In genomic region chr17:56125830-56126819, GRCh38 we compare ENCODE assay signal across 8 cellular contexts. TPM values are rescaled to one million over a fixed set of nuclear protein-coding genes. Genes with fewer than 3 reads are reported as not detected.
DNase-seq lines count a peak whose midpoint lies in the region; ATAC-seq and TF ChIP-seq lines count a peak whose summit lies in the region.

No MANE protein-coding gene starts in this region.

- TF ChIP-seq EP300 in stomach (IDR thresholded peaks at IDR 0.05), result no peak

- TF ChIP-seq RAD21 in liver (IDR thresholded peaks at IDR 0.05), result peak; percentile 84 to 89

- no peaks in the 10 kb centered on the region for H3K36me3 ChIP-seq in adipocyte (ENCODE audit: control insufficient read depth, insufficient read depth, low read length, severe bottlenecking)
- H3K36me3 ChIP-seq in liver (ENCODE audit: control insufficient read depth in 4 of 4, insufficient read depth in 3 of 4, low read depth in 1 of 4, low read length in 3 of 4), result no peaks in the 10 kb centered on the region
- no peaks in the 10 kb centered on the region for H3K36me3 ChIP-seq in stomach

- no peak for TF ChIP-seq POLR2A in stomach (IDR thresholded peaks at IDR 0.05)

- ATAC-seq in activated naive CD8-positive, alpha-beta T cell treated with anti-CD3 and anti-CD28 coated beads, Interleukin-2, amount 50 U/mL, for 24 hours, result no peak
- ATAC-seq in HG02970 (IDR thresholded peaks at IDR 0.05; ENCODE audit: low FRiP score, unreplicated experiment) (no peak), HG03039 (IDR thresholded peaks at IDR 0.05; ENCODE audit: unreplicated experiment) (no peak)

- no peaks in the 10 kb centered on the region for H3K4me1 Mint-ChIP-seq in activated naive CD8-positive, alpha-beta T cell treated with anti-CD3 and anti-CD28 coated beads, Interleukin-2, amount 50 U/mL, for 24 hours

- intact Hi-C loops in stomach (cut with DNase I; ENCODE audit: low total_unique reads), result no loop called here

- H3K9ac ChIP-seq in adipocyte (ENCODE audit: low read length) (no peak overlapping the region), liver (ENCODE audit: low read depth in 1 of 2, low read length in 2 of 2) (no peak overlapping the region)

- peak; percentile 24 for TF ChIP-seq CTCF in GM10266 (IDR thresholded peaks at IDR 0.05; ENCODE audit: control insufficient read depth, insufficient read depth, low read depth, missing control alignments)
- peak; percentile 56 for TF ChIP-seq CTCF in liver (IDR thresholded peaks at IDR 0.05; ENCODE audit: low read depth, low read length, missing input control)
- peak in 1 of 7 experiments; percentile 24 for TF ChIP-seq CTCF in stomach (IDR thresholded peaks at IDR 0.05)

- no peak overlapping the region for H3K27ac Mint-ChIP-seq in activated naive CD8-positive, alpha-beta T cell treated with anti-CD3 and anti-CD28 coated beads, Interleukin-2, amount 50 U/mL, for 24 hours

- no peaks in the 10 kb centered on the region for H3K36me3 Mint-ChIP-seq in activated naive CD8-positive, alpha-beta T cell treated with anti-CD3 and anti-CD28 coated beads, Interleukin-2, amount 50 U/mL, for 24 hours (ENCODE audit: low read depth)

- no peaks in the 10 kb centered on the region for H3K9me3 Mint-ChIP-seq in activated naive CD8-positive, alpha-beta T cell treated with anti-CD3 and anti-CD28 coated beads, Interleukin-2, amount 50 U/mL, for 24 hours

- H3K9me3 ChIP-seq in adipocyte (ENCODE audit: control insufficient read depth, low read length), result no peaks in the 10 kb centered on the region
- no peaks in the 10 kb centered on the region for H3K9me3 ChIP-seq in liver (ENCODE audit: control insufficient read depth in 4 of 4, low read length in 3 of 4)
- no peaks in the 10 kb centered on the region for H3K9me3 ChIP-seq in stomach

- H3K27me3 ChIP-seq in adipocyte (replicated peaks; ENCODE audit: control insufficient read depth, insufficient read depth, low read length) (no peaks in the 10 kb centered on the region), liver (ENCODE audit: control insufficient read depth in 4 of 4, insufficient read depth in 4 of 4, low read length in 3 of 4) (no peaks in the 10 kb centered on the region), stomach (no peaks in the 10 kb centered on the region)

- DNase-seq in GM10266 (ENCODE audit: extremely low spot score) (no peak), M059J (ENCODE audit: low read depth) (peak; percentile 89), adipocyte (ENCODE audit: low read depth) (peak; percentile 82), stomach (no peak)
- no peak for DNase-seq in activated naive CD8-positive, alpha-beta T cell treated with anti-CD3 and anti-CD28 coated beads, Interleukin-2, amount 50 U/mL, for 24 hours

- WGBS in liver, result 54% methylated on average over 14 of the region's 14 CpGs
- 54 to 61% (median 57%) methylated on average over 14 of the region's 14 CpGs for WGBS in stomach, 5 donors

- H3K27ac ChIP-seq in liver (ENCODE audit: low read depth in 1 of 2, low read length in 2 of 2), result no peak overlapping the region
- H3K27ac ChIP-seq in stomach, result no peak overlapping the region

- H3K4me3 Mint-ChIP-seq in activated naive CD8-positive, alpha-beta T cell treated with anti-CD3 and anti-CD28 coated beads, Interleukin-2, amount 50 U/mL, for 24 hours, result no peak overlapping the region

- H3K4me3 ChIP-seq in adipocyte (ENCODE audit: low read length) (no peak overlapping the region), liver (ENCODE audit: low read depth in 1 of 3, low read length in 3 of 3) (no peak overlapping the region), stomach (no peak overlapping the region)

- H3K27me3 Mint-ChIP-seq in activated naive CD8-positive, alpha-beta T cell treated with anti-CD3 and anti-CD28 coated beads, Interleukin-2, amount 50 U/mL, for 24 hours, result no peaks in the 10 kb centered on the region

- H3K4me1 ChIP-seq in adipocyte (ENCODE audit: control insufficient read depth, insufficient read depth, low read length), result peaks cover 20% of the 10 kb centered on the region
- H3K4me1 ChIP-seq in liver (ENCODE audit: control insufficient read depth in 4 of 4, insufficient read depth in 4 of 4, low read length in 3 of 4), result peaks cover 0 to 3% (median 0%) of the 10 kb centered on the region in 4 donors
- peaks cover 0 to 16% (median 0%) of the 10 kb centered on the region in 4 donors for H3K4me1 ChIP-seq in stomach

TF ChIP-seq in liver, 16 proteins besides CTCF, POLR2A, EP300 and RAD21:
- TF ChIP-seq HNF4G (IDR thresholded peaks at IDR 0.05) (no peak), HNF4A (conservative IDR thresholded peaks at IDR 0.05) (no peak), JUND (IDR thresholded peaks at IDR 0.05) (no peak), GABPA (IDR thresholded peaks at IDR 0.05 in 1 of 2, conservative IDR thresholded peaks at IDR 0.05 in 1 of 2) (no peak), REST (IDR thresholded peaks at IDR 0.05) (no peak), YY1 (IDR thresholded peaks at IDR 0.05) (no peak), SP1 (IDR thresholded peaks at IDR 0.05) (no peak), TAF1 (conservative IDR thresholded peaks at IDR 0.05) (no peak)
TF ChIP-seq in liver: peak in this region for 0.

RNA-seq across cellular contexts. Expression of gene ANKFN1, which starts 27.1 kb away (rescaled TPM):
- total RNA-seq in M059J (2014; rRNA removed; shearing (Covaris generic)), result 0.52 and 1.4 TPM in 2 replicates
- total RNA-seq in liver (not detected), stomach (1 to 10 TPM in 2 of 5 donors, not detected in 3; 1.7 to 2.9 TPM)
- polyA plus RNA-seq in liver (not detected), stomach (under 1 TPM in 2 of 3 donors, not detected in 1; 0.10 to 0.92 TPM)

Comparison
In these comparisons a context has a peak if more than half of its experiments do, and no peak if none do; other contexts are left out.
1. DNase-seq: peak in M059J (single experiment) and adipocyte (single experiment); none in GM10266 (single experiment), activated naive CD8-positive, alpha-beta T cell treated with anti-CD3 and anti-CD28 coated beads, Interleukin-2, amount 50 U/mL, for 24 hours (single experiment) and stomach (single experiment).